In genomic region chr17:44804301-44805061, GRCh38 we compare ENCODE assay signal across 20 cellular contexts. TPM values are rescaled to one million over a fixed set of nuclear protein-coding genes. Genes with fewer than 3 reads are reported as not detected.
DNase-seq lines count a peak whose midpoint lies in the region; ATAC-seq and TF ChIP-seq lines count a peak whose summit lies in the region.
"Had no signal": no experiment of that assay in that cellular context is flagged by ENCODE, and none has a peak within 500 bp of the region (broad histone marks: within the 10 kb centered on the region; RNA-seq: fewer than 3 reads in every experiment).

No MANE protein-coding gene starts in this region.

- H3K9me3 Mint-ChIP-seq in endothelial cell (ENCODE audit: unreplicated experiment), result no peaks in the 10 kb centered on the region

- no peak overlapping the region for H3K4me3 Mint-ChIP-seq in endothelial cell (ENCODE audit: unreplicated experiment)

- peaks cover 18% of the 10 kb centered on the region for H3K36me3 Mint-ChIP-seq in endothelial cell (ENCODE audit: low read depth, unreplicated experiment)

- no peaks in the 10 kb centered on the region for H3K4me1 Mint-ChIP-seq in endothelial cell (ENCODE audit: unreplicated experiment)

- peak; percentile 71 for DNase-seq in COLO829 (ENCODE audit: low spot score)
- peak; percentile 88 for DNase-seq in SK-MEL-5 (ENCODE audit: low read depth, low spot score)
- peak; percentile 36 for DNase-seq in fibroblast of peridontal ligament (ENCODE audit: extremely low read depth)
- DNase-seq in mucosa of gallbladder (ENCODE audit: low spot score), result peak; percentile 38
- no peak for DNase-seq in endothelial cell (ENCODE audit: low spot score)
- no peak for DNase-seq in CD1c-positive myeloid dendritic cell (ENCODE audit: extremely low spot score)
- no peak for DNase-seq in ecto neural progenitor cell (ENCODE audit: low spot score)
- DNase-seq: ACHN; activated CD4-positive, CD25-positive, alpha-beta regulatory T cell treated with anti-CD3 and anti-CD28 coated beads, Interleukin-2, amount 50 U/mL, for 72 hours; activated CD8-positive, alpha-beta memory T cell treated with anti-CD3 and anti-CD28 coated beads, Interleukin-2, amount 50 U/mL, for 4 hours; activated naive CD4-positive, alpha-beta T cell; hippocampal formation; NCI-H2081 treated with DMSO at 0.1 percent for 48 hours; NCI-H774 had no signal

- no peak overlapping the region for H3K27ac Mint-ChIP-seq in endothelial cell (ENCODE audit: unreplicated experiment)

- TF ChIP-seq CTCF in endothelial cell (IDR thresholded peaks at IDR 0.05; ENCODE audit: unreplicated experiment), result no peak

- in situ Hi-C loops in SK-MEL-5 (cut with HindIII; ENCODE audit: low pct_unique_long_range_greater_than_20kb, low sequenced_read_pairs), result no loop called here

- ATAC-seq in HG02623 (IDR thresholded peaks at IDR 0.05; ENCODE audit: unreplicated experiment), result no peak
- ATAC-seq: psoas muscle had no signal

- H3K27me3 Mint-ChIP-seq in endothelial cell (ENCODE audit: unreplicated experiment), result no peaks in the 10 kb centered on the region

RNA-seq across cellular contexts. Expression of gene GJC1, which starts 25.6 kb away (rescaled TPM):
- total RNA-seq in SK-MEL-5 (2014; rRNA removed; shearing (Covaris generic)), result 20.9 and 21.1 TPM in 2 replicates
- 25.2 and 32.7 TPM in 2 replicates for polyA plus RNA-seq in SK-MEL-5 (2015; cell fraction: cytosol; rRNA removed)
- 25.9 and 26.8 TPM in 2 replicates for polyA plus RNA-seq in SK-MEL-5 (2015; cell fraction: nucleus; rRNA removed)
- total RNA-seq in mucosa of gallbladder (17.3 TPM), endothelial cell (ENCODE audit: unreplicated experiment) (36.5 TPM)

RNA-seq across cellular contexts. Expression of gene HIGD1B, which starts 43.2 kb away (rescaled TPM):
- total RNA-seq in SK-MEL-5 (2014; rRNA removed; shearing (Covaris generic)), result not detected in 2 replicates
- not detected in 2 replicates for polyA plus RNA-seq in SK-MEL-5 (2015; cell fraction: cytosol; rRNA removed)
- polyA plus RNA-seq in SK-MEL-5 (2015; cell fraction: nucleus; rRNA removed), result not detected in 2 replicates
- total RNA-seq in mucosa of gallbladder, result 7.2 TPM
- not detected for total RNA-seq in endothelial cell (ENCODE audit: unreplicated experiment)
- total RNA-seq: cardiac muscle cell; M059J; myocyte; T-helper 2 cell treated with Interferon-gamma antibody and Interleukin-4, amounts not matched to agents 100 ng/mL and 5 ng/mL, for 36 hours had no signal

RNA-seq across cellular contexts. Expression of gene ADAM11, which starts 45.7 kb away (rescaled TPM):
- total RNA-seq in SK-MEL-5 (2014; rRNA removed; shearing (Covaris generic)), result 7.6 and 8.6 TPM in 2 replicates
- polyA plus RNA-seq in SK-MEL-5 (2015; cell fraction: cytosol; rRNA removed), result 18.8 and 21.2 TPM in 2 replicates
- 34.4 and 56.1 TPM in 2 replicates for polyA plus RNA-seq in SK-MEL-5 (2015; cell fraction: nucleus; rRNA removed)
- total RNA-seq in mucosa of gallbladder (2.8 TPM), endothelial cell (ENCODE audit: unreplicated experiment) (0.62 TPM)

Comparison
In these comparisons a context has a peak if more than half of its experiments do, and no peak if none do; other contexts are left out.
1. DNase-seq: peak in COLO829 (single experiment), SK-MEL-5 (single experiment), fibroblast of peridontal ligament (single experiment) and mucosa of gallbladder (single experiment); none in endothelial cell (single experiment), CD1c-positive myeloid dendritic cell (single experiment) and ecto neural progenitor cell (single experiment).